ENCODE assay signal across 2 cellular contexts in genomic region chrX:129786210-129786651, GRCh38.
TF ChIP-seq lines count a peak whose summit lies in the region.

No MANE protein-coding gene starts in this region.

TF ChIP-seq in HepG2, 621 proteins besides CTCF, POLR2A, EP300 and RAD21:
- TF ChIP-seq HMG20A (CRISPR knock-in tag; IDR thresholded peaks at IDR 0.05; ENCODE audit: borderline replicate concordance) (no peak), MLLT10 (CRISPR knock-in tag; IDR thresholded peaks at IDR 0.05) (no peak), MED1 (CRISPR knock-in tag; IDR thresholded peaks at IDR 0.05) (no peak), ZNF766 (CRISPR knock-in tag; IDR thresholded peaks at IDR 0.05; ENCODE audit: borderline replicate concordance) (no peak), ZNF136 (CRISPR knock-in tag; IDR thresholded peaks at IDR 0.05; ENCODE audit: low read depth) (no peak), ZNF484 (CRISPR knock-in tag; IDR thresholded peaks at IDR 0.05; ENCODE audit: borderline replicate concordance, low read depth) (no peak), ZNF33B (CRISPR knock-in tag; IDR thresholded peaks at IDR 0.05) (no peak), ZNF124 (CRISPR knock-in tag; IDR thresholded peaks at IDR 0.05) (no peak), ZBTB37 (CRISPR knock-in tag; IDR thresholded peaks at IDR 0.05) (no peak), ZHX1 (CRISPR knock-in tag; IDR thresholded peaks at IDR 0.05; ENCODE audit: low read depth) (no peak), PLSCR1 (CRISPR knock-in tag; IDR thresholded peaks at IDR 0.05; ENCODE audit: borderline replicate concordance) (no peak)

TF ChIP-seq in WTC11, 78 proteins besides CTCF, POLR2A, EP300 and RAD21:
- TF ChIP-seq GTF2I (CRISPR knock-in tag; conservative IDR thresholded peaks at IDR 0.05), result no peak
- TF ChIP-seq USF2 (CRISPR knock-in tag; IDR thresholded peaks at IDR 0.05), result no peak
- no peak for TF ChIP-seq NR1H2 (CRISPR knock-in tag; IDR thresholded peaks at IDR 0.05)
- TF ChIP-seq STAT6 (CRISPR knock-in tag; conservative IDR thresholded peaks at IDR 0.05; ENCODE audit: low read depth), result no peak
- TF ChIP-seq ZNF317 (CRISPR knock-in tag; IDR thresholded peaks at IDR 0.05; ENCODE audit: borderline replicate concordance, low read depth), result no peak
- TF ChIP-seq HMGXB4 (CRISPR knock-in tag; IDR thresholded peaks at IDR 0.05), result no peak
- TF ChIP-seq TEAD1 (CRISPR knock-in tag; IDR thresholded peaks at IDR 0.05), result no peak
- TF ChIP-seq E2F1 (CRISPR knock-in tag; IDR thresholded peaks at IDR 0.05), result no peak
- no peak for TF ChIP-seq ELF4 (CRISPR knock-in tag; IDR thresholded peaks at IDR 0.05; ENCODE audit: low read depth)
